In the genomic region with DNA sequence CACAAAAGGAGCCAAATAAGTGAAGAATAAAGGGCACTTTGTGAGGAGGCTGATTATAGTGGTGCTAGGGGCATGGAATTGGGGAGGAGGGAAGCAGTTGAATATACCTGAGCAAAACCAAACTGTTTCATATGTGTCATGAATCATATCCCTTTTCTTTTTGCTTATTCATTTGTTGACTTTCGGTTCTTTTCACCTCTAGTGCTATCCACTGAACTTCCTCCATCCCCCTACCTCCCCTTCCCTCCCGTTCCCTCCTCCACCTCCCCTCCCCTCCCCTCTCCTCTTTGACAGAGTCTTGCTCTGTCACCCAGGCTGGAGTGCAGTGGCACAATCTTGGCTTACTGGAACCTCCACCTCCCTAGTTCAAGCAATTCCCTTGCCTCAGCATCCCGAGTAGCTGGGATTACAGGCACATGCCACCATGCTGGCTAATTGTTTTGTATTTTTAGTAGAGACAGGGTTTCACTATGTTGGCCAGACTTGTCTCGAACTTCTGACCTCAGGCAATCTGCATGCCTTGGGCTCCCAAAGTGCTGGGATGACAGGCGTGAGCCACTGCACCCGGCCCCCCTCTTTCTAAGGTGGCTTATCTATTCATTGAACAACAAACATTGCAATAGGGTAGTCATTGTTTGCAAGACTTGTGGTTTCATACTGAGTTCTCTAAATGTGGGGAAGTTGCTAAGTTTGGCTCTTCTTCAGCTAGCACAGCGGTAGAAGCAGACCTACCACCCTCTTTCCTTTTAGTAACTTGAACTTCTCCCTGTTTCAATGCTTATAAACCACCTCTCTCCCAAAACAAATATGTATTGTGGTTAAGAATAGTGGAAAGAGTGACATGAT, we compare ENCODE assay signal across 1 cellular context.
TF ChIP-seq lines count a peak whose summit lies in the region.

No MANE protein-coding gene starts in this region.

TF ChIP-seq in K562, 482 proteins besides CTCF, POLR2A, EP300 and RAD21 (continued from another document):
- TF ChIP-seq, protein P1, sequence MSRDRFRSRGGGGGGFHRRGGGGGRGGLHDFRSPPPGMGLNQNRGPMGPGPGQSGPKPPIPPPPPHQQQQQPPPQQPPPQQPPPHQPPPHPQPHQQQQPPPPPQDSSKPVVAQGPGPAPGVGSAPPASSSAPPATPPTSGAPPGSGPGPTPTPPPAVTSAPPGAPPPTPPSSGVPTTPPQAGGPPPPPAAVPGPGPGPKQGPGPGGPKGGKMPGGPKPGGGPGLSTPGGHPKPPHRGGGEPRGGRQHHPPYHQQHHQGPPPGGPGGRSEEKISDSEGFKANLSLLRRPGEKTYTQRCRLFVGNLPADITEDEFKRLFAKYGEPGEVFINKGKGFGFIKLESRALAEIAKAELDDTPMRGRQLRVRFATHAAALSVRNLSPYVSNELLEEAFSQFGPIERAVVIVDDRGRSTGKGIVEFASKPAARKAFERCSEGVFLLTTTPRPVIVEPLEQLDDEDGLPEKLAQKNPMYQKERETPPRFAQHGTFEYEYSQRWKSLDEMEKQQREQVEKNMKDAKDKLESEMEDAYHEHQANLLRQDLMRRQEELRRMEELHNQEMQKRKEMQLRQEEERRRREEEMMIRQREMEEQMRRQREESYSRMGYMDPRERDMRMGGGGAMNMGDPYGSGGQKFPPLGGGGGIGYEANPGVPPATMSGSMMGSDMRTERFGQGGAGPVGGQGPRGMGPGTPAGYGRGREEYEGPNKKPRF (IDR thresholded peaks at IDR 0.05; ENCODE audit: low read depth, low read length), result no peak
- TF ChIP-seq BCOR (IDR thresholded peaks at IDR 0.05) (peak; percentile 74; the same call in 1 of the 2 replicates), TEAD1 (CRISPR knock-in tag; IDR thresholded peaks at IDR 0.05) (peak in 1 of 2 experiments; percentile 44; a peak in 1 of 4 replicates), GABPB2 (CRISPR knock-in tag; conservative IDR thresholded peaks at IDR 0.05) (no peak), NCOA4 (IDR thresholded peaks at IDR 0.05; ENCODE audit: partially characterized antibody) (no peak), NFATC3 (IDR thresholded peaks at IDR 0.05) (no peak), ZC3H8 (IDR thresholded peaks at IDR 0.05) (no peak), PRPF4 (IDR thresholded peaks at IDR 0.05; ENCODE audit: insufficient read depth, low read depth, low read length, poor library complexity, severe bottlenecking) (no peak)
- TF ChIP-seq, protein P2, sequence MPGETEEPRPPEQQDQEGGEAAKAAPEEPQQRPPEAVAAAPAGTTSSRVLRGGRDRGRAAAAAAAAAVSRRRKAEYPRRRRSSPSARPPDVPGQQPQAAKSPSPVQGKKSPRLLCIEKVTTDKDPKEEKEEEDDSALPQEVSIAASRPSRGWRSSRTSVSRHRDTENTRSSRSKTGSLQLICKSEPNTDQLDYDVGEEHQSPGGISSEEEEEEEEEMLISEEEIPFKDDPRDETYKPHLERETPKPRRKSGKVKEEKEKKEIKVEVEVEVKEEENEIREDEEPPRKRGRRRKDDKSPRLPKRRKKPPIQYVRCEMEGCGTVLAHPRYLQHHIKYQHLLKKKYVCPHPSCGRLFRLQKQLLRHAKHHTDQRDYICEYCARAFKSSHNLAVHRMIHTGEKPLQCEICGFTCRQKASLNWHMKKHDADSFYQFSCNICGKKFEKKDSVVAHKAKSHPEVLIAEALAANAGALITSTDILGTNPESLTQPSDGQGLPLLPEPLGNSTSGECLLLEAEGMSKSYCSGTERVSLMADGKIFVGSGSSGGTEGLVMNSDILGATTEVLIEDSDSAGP (CRISPR knock-in tag; IDR thresholded peaks at IDR 0.05), result no peak
- TF ChIP-seq, protein P3, sequence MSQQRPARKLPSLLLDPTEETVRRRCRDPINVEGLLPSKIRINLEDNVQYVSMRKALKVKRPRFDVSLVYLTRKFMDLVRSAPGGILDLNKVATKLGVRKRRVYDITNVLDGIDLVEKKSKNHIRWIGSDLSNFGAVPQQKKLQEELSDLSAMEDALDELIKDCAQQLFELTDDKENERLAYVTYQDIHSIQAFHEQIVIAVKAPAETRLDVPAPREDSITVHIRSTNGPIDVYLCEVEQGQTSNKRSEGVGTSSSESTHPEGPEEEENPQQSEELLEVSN (IDR thresholded peaks at IDR 0.05; ENCODE audit: borderline replicate concordance in 1 of 2, extremely low read depth in 1 of 2, insufficient read depth in 1 of 2, insufficient read length in 1 of 2, low read depth in 1 of 2, low read length in 1 of 2, poor library complexity in 1 of 2, severe bottlenecking in 1 of 2), result no peak
- TF ChIP-seq, protein P4, sequence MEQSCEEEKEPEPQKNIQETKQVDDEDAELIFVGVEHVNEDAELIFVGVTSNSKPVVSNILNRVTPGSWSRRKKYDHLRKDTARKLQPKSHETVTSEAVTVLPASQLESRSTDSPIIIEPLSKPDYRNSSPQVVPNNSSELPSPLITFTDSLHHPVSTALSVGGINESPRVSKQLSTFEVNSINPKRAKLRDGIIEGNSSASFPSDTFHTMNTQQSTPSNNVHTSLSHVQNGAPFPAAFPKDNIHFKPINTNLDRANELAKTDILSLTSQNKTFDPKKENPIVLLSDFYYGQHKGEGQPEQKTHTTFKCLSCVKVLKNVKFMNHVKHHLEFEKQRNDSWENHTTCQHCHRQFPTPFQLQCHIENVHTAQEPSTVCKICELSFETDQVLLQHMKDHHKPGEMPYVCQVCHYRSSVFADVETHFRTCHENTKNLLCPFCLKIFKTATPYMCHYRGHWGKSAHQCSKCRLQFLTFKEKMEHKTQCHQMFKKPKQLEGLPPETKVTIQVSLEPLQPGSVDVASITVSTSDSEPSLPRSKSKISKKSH (CRISPR knock-in tag; IDR thresholded peaks at IDR 0.05), result no peak
- TF ChIP-seq, protein P5, sequence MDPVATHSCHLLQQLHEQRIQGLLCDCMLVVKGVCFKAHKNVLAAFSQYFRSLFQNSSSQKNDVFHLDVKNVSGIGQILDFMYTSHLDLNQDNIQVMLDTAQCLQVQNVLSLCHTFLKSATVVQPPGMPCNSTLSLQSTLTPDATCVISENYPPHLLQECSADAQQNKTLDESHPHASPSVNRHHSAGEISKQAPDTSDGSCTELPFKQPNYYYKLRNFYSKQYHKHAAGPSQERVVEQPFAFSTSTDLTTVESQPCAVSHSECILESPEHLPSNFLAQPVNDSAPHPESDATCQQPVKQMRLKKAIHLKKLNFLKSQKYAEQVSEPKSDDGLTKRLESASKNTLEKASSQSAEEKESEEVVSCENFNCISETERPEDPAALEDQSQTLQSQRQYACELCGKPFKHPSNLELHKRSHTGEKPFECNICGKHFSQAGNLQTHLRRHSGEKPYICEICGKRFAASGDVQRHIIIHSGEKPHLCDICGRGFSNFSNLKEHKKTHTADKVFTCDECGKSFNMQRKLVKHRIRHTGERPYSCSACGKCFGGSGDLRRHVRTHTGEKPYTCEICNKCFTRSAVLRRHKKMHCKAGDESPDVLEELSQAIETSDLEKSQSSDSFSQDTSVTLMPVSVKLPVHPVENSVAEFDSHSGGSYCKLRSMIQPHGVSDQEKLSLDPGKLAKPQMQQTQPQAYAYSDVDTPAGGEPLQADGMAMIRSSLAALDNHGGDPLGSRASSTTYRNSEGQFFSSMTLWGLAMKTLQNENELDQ (CRISPR knock-in tag; IDR thresholded peaks at IDR 0.05; ENCODE audit: borderline replicate concordance), result no peak
